13 cellular contexts compared by ENCODE assay signal in genomic region chr14:64696355-64696844, GRCh38. TPM values are rescaled to one million over a fixed set of nuclear protein-coding genes. Genes with fewer than 3 reads are reported as not detected.
DNase-seq lines count a peak whose midpoint lies in the region; ATAC-seq and TF ChIP-seq lines count a peak whose summit lies in the region.
"Had no signal": no experiment of that assay in that cellular context is flagged by ENCODE, and none has a peak within 500 bp of the region (broad histone marks: within the 10 kb centered on the region; RNA-seq: fewer than 3 reads in every experiment).

No MANE protein-coding gene starts in this region.

- POLR2A ChIA-PET in WTC11 (lab: Charles Lee) (interaction anchor here (0.6 to 1.0 kb wide), 2 partner anchors 12 to 42 kb away, joined by 3 read pairs; no protein-coding TSS in a partner anchor), HEK293T (lab: Yijun Ruan, JAX) (no interaction called here)

- H3K4me3 Mint-ChIP-seq in WTC11: no peak overlapping the region
- H3K4me3 Mint-ChIP-seq: activated naive CD8-positive, alpha-beta T cell treated with anti-CD3 and anti-CD28 coated beads for 36 hours; CD4-positive, CD25-positive, alpha-beta regulatory T cell had no signal

- CTCF ChIA-PET in WTC11 (lab: Charles Lee) (interaction anchor here (0.8 to 1.6 kb wide), 4 partner anchors 7 to 196 kb away, joined by 3 to 4 read pairs (median 4); no protein-coding TSS in a partner anchor), HEK293T (lab: Yijun Ruan, JAX) (no interaction called here)

- H3K27ac Mint-ChIP-seq in WTC11: no peak overlapping the region
- H3K27ac Mint-ChIP-seq: activated naive CD8-positive, alpha-beta T cell treated with anti-CD3 and anti-CD28 coated beads for 36 hours had no signal

- peak; percentile 67 for DNase-seq in H7
- no peak for DNase-seq in WTC11 (ENCODE audit: low spot score)
- DNase-seq in islet precursor cell: peak; percentile 52
- no peak for DNase-seq in sciatic nerve (ENCODE audit: low spot score)
- DNase-seq in iPS-NIHi11 (ENCODE audit: low spot score): no peak
- DNase-seq in HEK293T (ENCODE audit: extremely low spot score): no peak
- DNase-seq: activated naive CD8-positive, alpha-beta T cell treated with anti-CD3 and anti-CD28 coated beads for 36 hours; NCI-H1048; NCI-H510A treated with DMSO at 0.1 percent for 48 hours; substantia nigra had no signal

- H3K27me3 Mint-ChIP-seq in WTC11 (ENCODE audit: low read depth): no peaks in the 10 kb centered on the region

- no peaks in the 10 kb centered on the region for H3K36me3 ChIP-seq in H7 (replicated peaks; ENCODE audit: control insufficient read depth, insufficient read depth, low read length)

- peak; percentile 57 for ATAC-seq in WTC11
- ATAC-seq in sciatic nerve: peak; percentile 28
- no peak for ATAC-seq in GM19452 (IDR thresholded peaks at IDR 0.05; ENCODE audit: unreplicated experiment)
- ATAC-seq: esophagus mucosa had no signal

- TF ChIP-seq CTCF in WTC11 (IDR thresholded peaks at IDR 0.05): no peak

- H3K27me3 ChIP-seq in H7 (ENCODE audit: control insufficient read depth, insufficient read depth, low read length): no peaks in the 10 kb centered on the region

- H3K36me3 Mint-ChIP-seq in WTC11: no peaks in the 10 kb centered on the region
- H3K36me3 Mint-ChIP-seq: activated naive CD8-positive, alpha-beta T cell treated with anti-CD3 and anti-CD28 coated beads for 36 hours; CD4-positive, CD25-positive, alpha-beta regulatory T cell had no signal

- H3K9me3 Mint-ChIP-seq in WTC11: no peaks in the 10 kb centered on the region
- H3K9me3 Mint-ChIP-seq: activated naive CD8-positive, alpha-beta T cell treated with anti-CD3 and anti-CD28 coated beads for 36 hours had no signal

- no peak overlapping the region for H3K4me3 ChIP-seq in H7 (ENCODE audit: insufficient read depth, low read depth, low read length)

- intact Hi-C loops in sciatic nerve (cut with DNase I): no loop called here

- peaks cover 45% of the 10 kb centered on the region for H3K4me1 Mint-ChIP-seq in WTC11

TF ChIP-seq in WTC11, 78 proteins besides CTCF, POLR2A, EP300 and RAD21:
- TF ChIP-seq TP53 (CRISPR knock-in tag; IDR thresholded peaks at IDR 0.05): no peak
- no peak for TF ChIP-seq ZNF416 (CRISPR knock-in tag; IDR thresholded peaks at IDR 0.05)
- TF ChIP-seq ZNF423 (CRISPR knock-in tag; IDR thresholded peaks at IDR 0.05): no peak
- TF ChIP-seq, protein P1, sequence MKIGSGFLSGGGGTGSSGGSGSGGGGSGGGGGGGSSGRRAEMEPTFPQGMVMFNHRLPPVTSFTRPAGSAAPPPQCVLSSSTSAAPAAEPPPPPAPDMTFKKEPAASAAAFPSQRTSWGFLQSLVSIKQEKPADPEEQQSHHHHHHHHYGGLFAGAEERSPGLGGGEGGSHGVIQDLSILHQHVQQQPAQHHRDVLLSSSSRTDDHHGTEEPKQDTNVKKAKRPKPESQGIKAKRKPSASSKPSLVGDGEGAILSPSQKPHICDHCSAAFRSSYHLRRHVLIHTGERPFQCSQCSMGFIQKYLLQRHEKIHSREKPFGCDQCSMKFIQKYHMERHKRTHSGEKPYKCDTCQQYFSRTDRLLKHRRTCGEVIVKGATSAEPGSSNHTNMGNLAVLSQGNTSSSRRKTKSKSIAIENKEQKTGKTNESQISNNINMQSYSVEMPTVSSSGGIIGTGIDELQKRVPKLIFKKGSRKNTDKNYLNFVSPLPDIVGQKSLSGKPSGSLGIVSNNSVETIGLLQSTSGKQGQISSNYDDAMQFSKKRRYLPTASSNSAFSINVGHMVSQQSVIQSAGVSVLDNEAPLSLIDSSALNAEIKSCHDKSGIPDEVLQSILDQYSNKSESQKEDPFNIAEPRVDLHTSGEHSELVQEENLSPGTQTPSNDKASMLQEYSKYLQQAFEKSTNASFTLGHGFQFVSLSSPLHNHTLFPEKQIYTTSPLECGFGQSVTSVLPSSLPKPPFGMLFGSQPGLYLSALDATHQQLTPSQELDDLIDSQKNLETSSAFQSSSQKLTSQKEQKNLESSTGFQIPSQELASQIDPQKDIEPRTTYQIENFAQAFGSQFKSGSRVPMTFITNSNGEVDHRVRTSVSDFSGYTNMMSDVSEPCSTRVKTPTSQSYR (CRISPR knock-in tag; IDR thresholded peaks at IDR 0.05): no peak
- no peak for TF ChIP-seq GTF2I (CRISPR knock-in tag; conservative IDR thresholded peaks at IDR 0.05)
- TF ChIP-seq, protein P2, sequence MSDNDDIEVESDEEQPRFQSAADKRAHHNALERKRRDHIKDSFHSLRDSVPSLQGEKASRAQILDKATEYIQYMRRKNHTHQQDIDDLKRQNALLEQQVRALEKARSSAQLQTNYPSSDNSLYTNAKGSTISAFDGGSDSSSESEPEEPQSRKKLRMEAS (CRISPR knock-in tag; IDR thresholded peaks at IDR 0.05): no peak
- no peak for TF ChIP-seq GABPB1 (CRISPR knock-in tag; IDR thresholded peaks at IDR 0.05)
- TF ChIP-seq ESRRA (CRISPR knock-in tag; IDR thresholded peaks at IDR 0.05; ENCODE audit: borderline replicate concordance): no peak
- no peak for TF ChIP-seq ZNF232 (CRISPR knock-in tag; IDR thresholded peaks at IDR 0.05)
- TF ChIP-seq ZNF317 (CRISPR knock-in tag; IDR thresholded peaks at IDR 0.05; ENCODE audit: borderline replicate concordance, low read depth): no peak
- no peak for TF ChIP-seq IRF1 (CRISPR knock-in tag; IDR thresholded peaks at IDR 0.05)

TF ChIP-seq in HEK293T, 16 proteins besides CTCF, POLR2A, EP300 and RAD21:
- TF ChIP-seq ELF4 (IDR thresholded peaks at IDR 0.05) (no peak), L3MBTL2 (conservative IDR thresholded peaks at IDR 0.05) (no peak), SP1 (IDR thresholded peaks at IDR 0.05) (no peak), FOXK2 (IDR thresholded peaks at IDR 0.05) (no peak), FOXM1 (IDR thresholded peaks at IDR 0.05; ENCODE audit: borderline replicate concordance) (no peak), LEF1 (IDR thresholded peaks at IDR 0.05; ENCODE audit: borderline replicate concordance) (no peak), FOXA1 (IDR thresholded peaks at IDR 0.05) (no peak), ZNF384 (IDR thresholded peaks at IDR 0.05) (no peak), CTBP1 (IDR thresholded peaks at IDR 0.05; ENCODE audit: borderline replicate concordance) (no peak), TARDBP (IDR thresholded peaks at IDR 0.05) (no peak), SUZ12 (IDR thresholded peaks at IDR 0.05) (no peak), NFRKB (IDR thresholded peaks at IDR 0.05) (no peak), ARNT (IDR thresholded peaks at IDR 0.05) (no peak), PKNOX1 (IDR thresholded peaks at IDR 0.05) (no peak), HDGF (IDR thresholded peaks at IDR 0.05; ENCODE audit: borderline replicate concordance) (no peak), BHLHE40 (IDR thresholded peaks at IDR 0.05; ENCODE audit: borderline replicate concordance) (no peak)
TF ChIP-seq in HEK293T: peak in this region for 0.

RNA-seq across cellular contexts. Expression of gene PLEKHG3, which starts 7.8 kb away (rescaled TPM):
- 36.7 and 47.0 TPM in 2 replicates for total RNA-seq in H7 (2014; rRNA removed; shearing (Covaris generic))
- total RNA-seq in WTC11 (2021) (70.6 to 75.3 TPM (median 71.8 TPM) in 3 replicates), sciatic nerve (101 TPM)

Comparison
In these comparisons a context has a peak if more than half of its experiments do, and no peak if none do; other contexts are left out.
1. DNase-seq: peak in H7 (single experiment) and islet precursor cell (single experiment); none in WTC11 (single experiment), sciatic nerve (single experiment), iPS-NIHi11 (single experiment) and HEK293T (single experiment).